Comparison of ENCODE assay signal across 11 cellular contexts in the genomic region with DNA sequence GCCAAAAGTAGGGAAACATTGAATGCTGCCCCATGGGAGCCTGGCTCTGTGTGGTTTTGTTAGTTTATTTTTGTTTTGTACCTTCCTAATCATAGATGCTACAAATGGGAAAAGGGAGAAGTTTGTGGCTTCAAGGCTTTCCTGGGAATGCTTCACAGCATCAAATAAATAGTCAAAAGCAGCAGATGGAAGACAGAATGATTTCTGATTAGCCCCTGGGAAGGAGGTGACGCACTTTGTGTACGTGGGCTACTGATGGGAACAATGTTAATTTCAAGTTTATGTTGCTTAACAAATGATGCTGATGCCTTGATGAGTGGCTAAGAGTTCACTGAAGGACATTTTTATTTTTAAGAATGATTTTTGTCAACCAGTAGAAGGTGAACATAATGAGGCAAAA.
A peak's percentile ranks its signal among the peaks of the same experiment; 100 is the strongest.
DNase-seq lines count a peak whose midpoint lies in the region; ATAC-seq, FAIRE-seq and TF ChIP-seq lines count a peak whose summit lies in the region.
"Had no signal": no experiment of that assay in that cellular context is flagged by ENCODE, and none has a peak within 500 bp of the region (broad histone marks: within the 10 kb centered on the region; RNA-seq: fewer than 3 reads in every experiment).

No MANE protein-coding gene starts in this region.

- no peak overlapping the region for H3K4me3 ChIP-seq in pancreas

- ATAC-seq in pancreas (peak in 3 of 4 donors; percentile 11 to 29 (median 12)), GM21526 (IDR thresholded peaks at IDR 0.05; ENCODE audit: low FRiP score, unreplicated experiment) (no peak), HG02642 (IDR thresholded peaks at IDR 0.05; ENCODE audit: poor library complexity, unreplicated experiment) (no peak)
- ATAC-seq in activated CD4-positive, CD25-positive, alpha-beta regulatory T cell treated with anti-CD3 and anti-CD28 coated beads, Interleukin-2, amount 50 U/mL, for 24 hours: no peak

- H3K27me3 ChIP-seq in pancreas: no peaks in the 10 kb centered on the region

- FAIRE-seq in pancreas (lab: Jason Lieb, UNC) (no peak), HTR-8/SVneo (lab: Jason Lieb, UNC) (no peak)

- H3K9me3 ChIP-seq in pancreas: no peaks in the 10 kb centered on the region

- no peaks in the 10 kb centered on the region for H3K36me3 ChIP-seq in pancreas

- WGBS in pancreas, 2 donors: 78 to 87% methylated on average over 2 of the region's 2 CpGs

- no peaks in the 10 kb centered on the region for H3K4me1 ChIP-seq in pancreas

- intact Hi-C loops in pancreas (cut with DNase I): no loop called here

- DNase-seq in H4 (ENCODE audit: low spot score) (peak; percentile 85), SK-MEL-5 (ENCODE audit: low read depth, low spot score) (peak; percentile 28), fibroblast of gingiva (ENCODE audit: low read depth) (peak; percentile 13), pancreas (no peak), HTR-8/SVneo (ENCODE audit: insufficient read length, low spot score) (no peak)
- DNase-seq: activated CD4-positive, alpha-beta T cell treated with anti-CD3 and anti-CD28 coated beads, Interleukin-2, amount 10 ng/mL, durations not matched to agents 7 days and 5 days; caudate nucleus; KG1 had no signal

- H3K27ac ChIP-seq in pancreas: peak overlapping the region in 2 of 4 donors; percentile 53

- in situ Hi-C loops in SK-MEL-5 (cut with HindIII; ENCODE audit: low pct_unique_long_range_greater_than_20kb, low sequenced_read_pairs): no loop called here

- no peak for TF ChIP-seq CTCF in pancreas (IDR thresholded peaks at IDR 0.05)

Comparison
In these comparisons a context has a peak if more than half of its experiments do, and no peak if none do; other contexts are left out.
1. DNase-seq: peak in H4 (single experiment), SK-MEL-5 (single experiment) and fibroblast of gingiva (single experiment); none in pancreas (0 of 6) and HTR-8/SVneo (single experiment).
2. ATAC-seq: peak in pancreas (3 of 4); none in activated CD4-positive, CD25-positive, alpha-beta regulatory T cell treated with anti-CD3 and anti-CD28 coated beads, Interleukin-2, amount 50 U/mL, for 24 hours (0 of 2), GM21526 (single experiment) and HG02642 (single experiment).